In genomic region chr14:30607156-30607780, GRCh38 we compare ENCODE assay signal across 18 cellular contexts. TPM values are rescaled to one million over a fixed set of nuclear protein-coding genes. Genes with fewer than 3 reads are reported as not detected.
A peak's percentile ranks its signal among the peaks of the same experiment; 100 is the strongest.
DNase-seq lines count a peak whose midpoint lies in the region; ATAC-seq and FAIRE-seq lines count a peak whose summit lies in the region.
"Had no signal": no experiment of that assay in that cellular context is flagged by ENCODE, and none has a peak within 500 bp of the region (broad histone marks: within the 10 kb centered on the region; RNA-seq: fewer than 3 reads in every experiment).

No MANE protein-coding gene starts in this region.

- H3K27me3 Mint-ChIP-seq in activated T-cell treated with anti-CD3 and anti-CD28 coated beads, Interleukin-2, amount 50 U/mL, for 72 hours (ENCODE audit: low read depth): no peaks in the 10 kb centered on the region
- H3K27me3 Mint-ChIP-seq in activated T-helper 1 cell treated with anti-CD3 and anti-CD28 coated beads, Interleukin-12 subunit alpha, Interleukin-12 subunit beta, Interleukin-2, Interleukin-4 antibody, amounts not matched to agents 30 ng/mL and 10 ng/mL and 1 ng/mL, durations not matched to agents 14 hours and 24 hours and 36 hours (ENCODE audit: insufficient read depth): no peaks in the 10 kb centered on the region
- H3K27me3 Mint-ChIP-seq: CD4-positive, CD25-positive, alpha-beta regulatory T cell had no signal

- H3K27ac Mint-ChIP-seq in activated T-cell treated with anti-CD3 and anti-CD28 coated beads, Interleukin-2, amount 50 U/mL, for 72 hours: no peak overlapping the region
- no peak overlapping the region for H3K27ac Mint-ChIP-seq in activated T-helper 1 cell treated with anti-CD3 and anti-CD28 coated beads, Interleukin-12 subunit alpha, Interleukin-12 subunit beta, Interleukin-2, Interleukin-4 antibody, amounts not matched to agents 30 ng/mL and 10 ng/mL and 1 ng/mL, durations not matched to agents 14 hours and 24 hours and 36 hours
- H3K27ac Mint-ChIP-seq: mesothelial cell of epicardium; neural progenitor cell; T-helper 2 cell treated with Interferon-gamma antibody and Interleukin-4, amounts not matched to agents 5 μg/mL and 100 μg/mL, for 36 hours had no signal

- WGBS in small intestine, 3 donors: 98 to 100% (median 100%) methylated on average over 1 of the region's 1 CpG

- no peak overlapping the region for H3K4me3 ChIP-seq in small intestine (ENCODE audit: low read depth in 1 of 2, low read length in 2 of 2)
- H3K4me3 ChIP-seq: neural progenitor cell, prostate gland, tibial artery had no signal

- no peak overlapping the region for H3K4me3 Mint-ChIP-seq in activated T-cell treated with anti-CD3 and anti-CD28 coated beads, Interleukin-2, amount 50 U/mL, for 72 hours
- H3K4me3 Mint-ChIP-seq in activated T-helper 1 cell treated with anti-CD3 and anti-CD28 coated beads, Interleukin-12 subunit alpha, Interleukin-12 subunit beta, Interleukin-2, Interleukin-4 antibody, amounts not matched to agents 30 ng/mL and 10 ng/mL and 1 ng/mL, durations not matched to agents 14 hours and 24 hours and 36 hours: no peak overlapping the region
- H3K4me3 Mint-ChIP-seq: CD4-positive, CD25-positive, alpha-beta regulatory T cell; mesothelial cell of epicardium; neural progenitor cell; T-helper 2 cell treated with Interferon-gamma antibody and Interleukin-4, amounts not matched to agents 5 μg/mL and 100 μg/mL, for 36 hours had no signal

- peaks cover 6 to 11% of the 10 kb centered on the region in 2 donors for H3K36me3 ChIP-seq in small intestine (ENCODE audit: control insufficient read depth in 2 of 2, insufficient read depth in 2 of 2, low read length in 2 of 2)
- H3K36me3 ChIP-seq: prostate gland had no signal

- ATAC-seq in activated T-cell treated with anti-CD3 and anti-CD28 coated beads, Interleukin-2, amount 50 U/mL, for 72 hours (replicated peaks in 1 of 2): peak; percentile 61 to 65
- ATAC-seq in HG03457 (IDR thresholded peaks at IDR 0.05; ENCODE audit: unreplicated experiment): no peak

- peak; percentile 30 for FAIRE-seq in small intestine (lab: Jason Lieb, UNC)

- peaks cover 4 to 5% of the 10 kb centered on the region in 2 donors for H3K36me3 Mint-ChIP-seq in activated T-cell treated with anti-CD3 and anti-CD28 coated beads, Interleukin-2, amount 50 U/mL, for 72 hours (ENCODE audit: insufficient read depth in 2 of 2)
- peaks cover 33% of the 10 kb centered on the region for H3K36me3 Mint-ChIP-seq in activated T-helper 1 cell treated with anti-CD3 and anti-CD28 coated beads, Interleukin-12 subunit alpha, Interleukin-12 subunit beta, Interleukin-2, Interleukin-4 antibody, amounts not matched to agents 30 ng/mL and 10 ng/mL and 1 ng/mL, durations not matched to agents 14 hours and 24 hours and 36 hours (ENCODE audit: low read depth)

- H3K27ac ChIP-seq in small intestine (ENCODE audit: low read depth in 1 of 2, low read length in 1 of 2) (no peak overlapping the region), substantia nigra (ENCODE audit: low read depth, low read length, poor library complexity, severe bottlenecking) (no peak overlapping the region)
- H3K27ac ChIP-seq: neural progenitor cell, prostate gland, tibial artery had no signal

- H3K9me3 Mint-ChIP-seq in activated T-cell treated with anti-CD3 and anti-CD28 coated beads, Interleukin-2, amount 50 U/mL, for 72 hours: no peaks in the 10 kb centered on the region
- H3K9me3 Mint-ChIP-seq in activated T-helper 1 cell treated with anti-CD3 and anti-CD28 coated beads, Interleukin-12 subunit alpha, Interleukin-12 subunit beta, Interleukin-2, Interleukin-4 antibody, amounts not matched to agents 30 ng/mL and 10 ng/mL and 1 ng/mL, durations not matched to agents 14 hours and 24 hours and 36 hours: no peaks in the 10 kb centered on the region
- H3K9me3 Mint-ChIP-seq: mesothelial cell of epicardium; neural progenitor cell; T-helper 2 cell treated with Interferon-gamma antibody and Interleukin-4, amounts not matched to agents 5 μg/mL and 100 μg/mL, for 36 hours had no signal

- H3K4me1 ChIP-seq in small intestine (ENCODE audit: control insufficient read depth in 2 of 2, insufficient read depth in 1 of 2, low read depth in 1 of 2, low read length in 1 of 2): no peaks in the 10 kb centered on the region
- H3K4me1 ChIP-seq: neural progenitor cell, prostate gland had no signal

- H3K9me3 ChIP-seq in small intestine (ENCODE audit: control insufficient read depth, low read depth): no peaks in the 10 kb centered on the region
- H3K9me3 ChIP-seq: prostate gland, tibial artery had no signal

- no peaks in the 10 kb centered on the region for H3K27me3 ChIP-seq in small intestine (ENCODE audit: control insufficient read depth in 2 of 2, insufficient read depth in 2 of 2, low read length in 2 of 2)
- H3K27me3 ChIP-seq: neural progenitor cell, tibial artery had no signal

- intact Hi-C loops in activated T-helper 1 cell treated with anti-CD3 and anti-CD28 coated beads, Interleukin-12 subunit alpha, Interleukin-12 subunit beta, Interleukin-2, Interleukin-4 antibody, amounts not matched to agents 30 ng/mL and 10 ng/mL and 1 ng/mL, durations not matched to agents 14 hours and 24 hours and 36 hours (cut with micrococcal nuclease): no loop called here

- DNase-seq in activated T-cell treated with anti-CD3 and anti-CD28 coated beads, Interleukin-2, amount 50 U/mL, for 72 hours: no peak
- no peak for DNase-seq in activated T-cell treated with anti-CD3 and anti-CD28 coated beads, Interleukin-2, amount 50 U/mL, for 1 hour
- DNase-seq in NCI-H69 (lab: John Stamatoyannopoulos, UW): peak; percentile 19
- peak; percentile 32 for DNase-seq in fibroblast of peridontal ligament (ENCODE audit: extremely low read depth)
- no peak for DNase-seq in small intestine
- no peak for DNase-seq in substantia nigra (lab: John Stamatoyannopoulos, UW)
- no peak for DNase-seq in activated T-helper 1 cell treated with anti-CD3 and anti-CD28 coated beads, Interleukin-12 subunit alpha, Interleukin-12 subunit beta, Interleukin-2, Interleukin-4 antibody, amounts not matched to agents 30 ng/mL and 10 ng/mL and 1 ng/mL, durations not matched to agents 14 hours and 24 hours and 36 hours (ENCODE audit: low spot score)
- DNase-seq: amniotic stem cell; CD4-positive, CD25-positive, alpha-beta regulatory T cell; DMS153; NCI-H526 treated with DMSO at 0.1 percent for 48 hours; stimulated activated CD4-positive, alpha-beta T cell treated with anti-CD3 and anti-CD28 coated beads, Interleukin-12 subunit alpha, Interleukin-12 subunit beta, amount 100 ng/mL, for 4 hours; tibial artery had no signal

- H3K4me1 Mint-ChIP-seq in activated T-cell treated with anti-CD3 and anti-CD28 coated beads, Interleukin-2, amount 50 U/mL, for 72 hours (ENCODE audit: low read depth): no peaks in the 10 kb centered on the region
- peaks cover 7% of the 10 kb centered on the region for H3K4me1 Mint-ChIP-seq in activated T-helper 1 cell treated with anti-CD3 and anti-CD28 coated beads, Interleukin-12 subunit alpha, Interleukin-12 subunit beta, Interleukin-2, Interleukin-4 antibody, amounts not matched to agents 30 ng/mL and 10 ng/mL and 1 ng/mL, durations not matched to agents 14 hours and 24 hours and 36 hours (ENCODE audit: low read depth)
- H3K4me1 Mint-ChIP-seq: neural progenitor cell had no signal

RNA-seq across cellular contexts. Expression of gene SCFD1, which starts 14.9 kb away (rescaled TPM):
- total RNA-seq in activated T-cell treated with anti-CD3 and anti-CD28 coated beads, Interleukin-2, amount 50 U/mL, for 72 hours: 10 to 100 TPM; 63.8 to 64.0 TPM
- polyA plus RNA-seq in small intestine: 10 to 100 TPM; 39.7 to 73.8 (median 51.6) TPM
- 73.1 and 77.3 TPM in 2 replicates for total RNA-seq in activated T-helper 1 cell treated with anti-CD3 and anti-CD28 coated beads, Interleukin-12 subunit alpha, Interleukin-12 subunit beta, Interleukin-2, Interleukin-4 antibody, amounts not matched to agents 30 ng/mL and 10 ng/mL and 1 ng/mL, durations not matched to agents 14 hours and 24 hours and 36 hours

RNA-seq across cellular contexts. Expression of gene G2E3, which starts 48.3 kb away (rescaled TPM):
- 10 to 100 TPM; 31.6 to 37.0 TPM for total RNA-seq in activated T-cell treated with anti-CD3 and anti-CD28 coated beads, Interleukin-2, amount 50 U/mL, for 72 hours
- polyA plus RNA-seq in small intestine: 1 to 10 TPM; 2.2 to 4.9 (median 2.2) TPM
- total RNA-seq in activated T-helper 1 cell treated with anti-CD3 and anti-CD28 coated beads, Interleukin-12 subunit alpha, Interleukin-12 subunit beta, Interleukin-2, Interleukin-4 antibody, amounts not matched to agents 30 ng/mL and 10 ng/mL and 1 ng/mL, durations not matched to agents 14 hours and 24 hours and 36 hours: 21.5 and 24.1 TPM in 2 replicates

Comparison
In these comparisons a context has a peak if more than half of its experiments do, and no peak if none do; other contexts are left out.
1. DNase-seq: peak in NCI-H69 (single experiment) and fibroblast of peridontal ligament (single experiment); none in activated T-cell treated with anti-CD3 and anti-CD28 coated beads, Interleukin-2, amount 50 U/mL, for 72 hours (0 of 2), activated T-cell treated with anti-CD3 and anti-CD28 coated beads, Interleukin-2, amount 50 U/mL, for 1 hour (single experiment), small intestine (single experiment), substantia nigra (0 of 49) and activated T-helper 1 cell treated with anti-CD3 and anti-CD28 coated beads, Interleukin-12 subunit alpha, Interleukin-12 subunit beta, Interleukin-2, Interleukin-4 antibody, amounts not matched to agents 30 ng/mL and 10 ng/mL and 1 ng/mL, durations not matched to agents 14 hours and 24 hours and 36 hours (single experiment).